In the genomic region with DNA sequence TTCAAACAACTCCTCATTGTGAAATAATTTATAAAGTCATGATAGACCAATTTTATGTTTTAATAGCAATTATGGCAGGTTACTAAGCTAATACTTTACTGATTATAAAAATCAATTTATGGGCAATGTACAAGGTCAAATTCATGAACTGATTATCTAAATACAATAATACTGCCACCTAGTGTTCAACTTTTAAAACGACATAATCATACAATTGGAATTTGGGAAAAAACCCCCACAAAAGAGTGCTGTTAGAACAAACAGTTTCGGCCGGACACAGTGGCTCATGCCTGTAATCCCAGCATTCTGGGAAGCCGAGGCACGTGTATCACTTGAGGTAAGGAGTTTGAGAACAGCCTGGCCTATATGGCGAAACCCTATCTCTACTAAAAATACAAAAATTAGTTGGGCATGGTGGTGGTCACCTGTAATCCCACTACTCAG, we compare ENCODE assay signal across 8 cellular contexts. TPM values are rescaled to one million over a fixed set of nuclear protein-coding genes. Genes with fewer than 3 reads are reported as not detected.
DNase-seq lines count a peak whose midpoint lies in the region; ATAC-seq, FAIRE-seq and TF ChIP-seq lines count a peak whose summit lies in the region.

No MANE protein-coding gene starts in this region.

- ATAC-seq in HG03378 (IDR thresholded peaks at IDR 0.05; ENCODE audit: unreplicated experiment) = no peak

- no peak for TF ChIP-seq POLR2A in GM12891 (IDR thresholded peaks at IDR 0.05; ENCODE audit: low read depth, low read length)

- H3K4me1 ChIP-seq in liver (ENCODE audit: control insufficient read depth in 4 of 4, insufficient read depth in 4 of 4, low read length in 3 of 4) = peaks cover 2 to 36% (median 18%) of the 10 kb centered on the region in 4 donors

- H3K9me3 ChIP-seq in liver (ENCODE audit: control insufficient read depth in 4 of 4, low read length in 3 of 4) = no peaks in the 10 kb centered on the region

- no peak for FAIRE-seq in GM12891 (lab: Jason Lieb, UNC)

- H3K4me3 ChIP-seq in brain microvascular endothelial cell (ENCODE audit: low read depth, low read length) (no peak overlapping the region), liver (ENCODE audit: low read depth in 1 of 3, low read length in 3 of 3) (no peak overlapping the region)

- peak; percentile 23 to 39 for DNase-seq in NCI-H526 (lab: John Stamatoyannopoulos, UW)
- DNase-seq in NCI-H526 treated with DMSO at 0.1 percent for 48 hours (lab: John Stamatoyannopoulos, UW) = no peak
- DNase-seq in NCI-H146 (lab: John Stamatoyannopoulos, UW) = peak; percentile 6
- peak; percentile 12 for DNase-seq in brain microvascular endothelial cell
- no peak for DNase-seq in GM12891 (ENCODE audit: insufficient read length, low spot score)
- no peak for DNase-seq in amygdala (lab: John Stamatoyannopoulos, UW)

- H3K36me3 ChIP-seq in brain microvascular endothelial cell (replicated peaks) = peaks cover 11% of the 10 kb centered on the region
- peaks cover 0 to 11% (median 3%) of the 10 kb centered on the region in 4 donors for H3K36me3 ChIP-seq in liver (ENCODE audit: control insufficient read depth in 4 of 4, insufficient read depth in 3 of 4, low read depth in 1 of 4, low read length in 3 of 4)

- no peak overlapping the region for H3K9ac ChIP-seq in liver (ENCODE audit: low read depth in 1 of 2, low read length in 2 of 2)

- in situ Hi-C loops in brain microvascular endothelial cell (cut with HindIII; ENCODE audit: low pct_ligation_motif_present, low sequenced_read_pairs) = no loop called here

- TF ChIP-seq CTCF in brain microvascular endothelial cell (IDR thresholded peaks at IDR 0.05; ENCODE audit: low read depth, low read length, missing control alignments) = peak; percentile 26
- peak; percentile 46 for TF ChIP-seq CTCF in liver (IDR thresholded peaks at IDR 0.05; ENCODE audit: low read depth, low read length, missing input control)

- H3K27me3 ChIP-seq in brain microvascular endothelial cell (replicated peaks) = no peaks in the 10 kb centered on the region
- no peaks in the 10 kb centered on the region for H3K27me3 ChIP-seq in liver (ENCODE audit: control insufficient read depth in 4 of 4, insufficient read depth in 4 of 4, low read length in 3 of 4)

- peak; percentile 63 to 73 for TF ChIP-seq RAD21 in liver (IDR thresholded peaks at IDR 0.05)

- WGBS in liver = 31% methylated on average over 6 of the region's 6 CpGs

- no peak overlapping the region for H3K27ac ChIP-seq in brain microvascular endothelial cell
- no peak overlapping the region for H3K27ac ChIP-seq in liver (ENCODE audit: low read depth in 1 of 2, low read length in 2 of 2)

TF ChIP-seq in liver, 16 proteins besides CTCF, POLR2A, EP300 and RAD21:
- TF ChIP-seq HNF4A (conservative IDR thresholded peaks at IDR 0.05) = peak; percentile 20 to 65
- TF ChIP-seq, protein P1, sequence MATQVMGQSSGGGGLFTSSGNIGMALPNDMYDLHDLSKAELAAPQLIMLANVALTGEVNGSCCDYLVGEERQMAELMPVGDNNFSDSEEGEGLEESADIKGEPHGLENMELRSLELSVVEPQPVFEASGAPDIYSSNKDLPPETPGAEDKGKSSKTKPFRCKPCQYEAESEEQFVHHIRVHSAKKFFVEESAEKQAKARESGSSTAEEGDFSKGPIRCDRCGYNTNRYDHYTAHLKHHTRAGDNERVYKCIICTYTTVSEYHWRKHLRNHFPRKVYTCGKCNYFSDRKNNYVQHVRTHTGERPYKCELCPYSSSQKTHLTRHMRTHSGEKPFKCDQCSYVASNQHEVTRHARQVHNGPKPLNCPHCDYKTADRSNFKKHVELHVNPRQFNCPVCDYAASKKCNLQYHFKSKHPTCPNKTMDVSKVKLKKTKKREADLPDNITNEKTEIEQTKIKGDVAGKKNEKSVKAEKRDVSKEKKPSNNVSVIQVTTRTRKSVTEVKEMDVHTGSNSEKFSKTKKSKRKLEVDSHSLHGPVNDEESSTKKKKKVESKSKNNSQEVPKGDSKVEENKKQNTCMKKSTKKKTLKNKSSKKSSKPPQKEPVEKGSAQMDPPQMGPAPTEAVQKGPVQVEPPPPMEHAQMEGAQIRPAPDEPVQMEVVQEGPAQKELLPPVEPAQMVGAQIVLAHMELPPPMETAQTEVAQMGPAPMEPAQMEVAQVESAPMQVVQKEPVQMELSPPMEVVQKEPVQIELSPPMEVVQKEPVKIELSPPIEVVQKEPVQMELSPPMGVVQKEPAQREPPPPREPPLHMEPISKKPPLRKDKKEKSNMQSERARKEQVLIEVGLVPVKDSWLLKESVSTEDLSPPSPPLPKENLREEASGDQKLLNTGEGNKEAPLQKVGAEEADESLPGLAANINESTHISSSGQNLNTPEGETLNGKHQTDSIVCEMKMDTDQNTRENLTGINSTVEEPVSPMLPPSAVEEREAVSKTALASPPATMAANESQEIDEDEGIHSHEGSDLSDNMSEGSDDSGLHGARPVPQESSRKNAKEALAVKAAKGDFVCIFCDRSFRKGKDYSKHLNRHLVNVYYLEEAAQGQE (IDR thresholded peaks at IDR 0.05) = no peak

TF ChIP-seq in GM12891, 5 proteins besides CTCF, POLR2A, EP300 and RAD21:
- no peak for TF ChIP-seq POU2F2 (IDR thresholded peaks at IDR 0.05; ENCODE audit: low read depth, low read length)
- TF ChIP-seq PAX5 (IDR thresholded peaks at IDR 0.05; ENCODE audit: insufficient read depth, low read length, severe bottlenecking) = no peak
- TF ChIP-seq TAF1 (IDR thresholded peaks at IDR 0.05; ENCODE audit: low read depth, low read length) = no peak
- no peak for TF ChIP-seq POLR2AphosphoS5 (IDR thresholded peaks at IDR 0.05; ENCODE audit: low read depth, low read length)
- TF ChIP-seq SPI1 (IDR thresholded peaks at IDR 0.05; ENCODE audit: low read depth, low read length) = no peak

RNA-seq across cellular contexts. Expression of gene GTF2B, which starts 14.0 kb away (rescaled TPM):
- 10 to 100 TPM; 26.5 to 50.6 TPM for total RNA-seq in liver
- polyA plus RNA-seq in liver = 10 to 100 TPM; 13.5 to 20.4 TPM
- 33.0 TPM for polyA plus RNA-seq in GM12891 (2012; ENCODE audit: low read depth, missing spikeins)

Comparison
In these comparisons a context has a peak if more than half of its experiments do, and no peak if none do; other contexts are left out.
1. DNase-seq: peak in NCI-H526 (2 of 2), NCI-H146 (single experiment) and brain microvascular endothelial cell (single experiment); none in NCI-H526 treated with DMSO at 0.1 percent for 48 hours (single experiment), GM12891 (single experiment) and amygdala (0 of 56).